8 cellular contexts compared by ENCODE assay signal in genomic region chr6:42099340-42100028, GRCh38. TPM values are rescaled to one million over a fixed set of nuclear protein-coding genes. Genes with fewer than 3 reads are reported as not detected.
DNase-seq lines count a peak whose midpoint lies in the region.

No MANE protein-coding gene starts in this region.

- H3K4me3 Mint-ChIP-seq in activated CD4-positive, alpha-beta memory T cell treated with anti-CD3 and anti-CD28 coated beads for 36 hours, result peak overlapping the region; percentile 53
- H3K4me3 Mint-ChIP-seq in stimulated activated naive CD8-positive, alpha-beta T cell treated with anti-CD3 and anti-CD28 coated beads, Interleukin-15, Interleukin-2, amounts not matched to agents 100 ng/mL and 50 ng/mL, for 24 hours, result peak overlapping the region; percentile 54

- peak overlapping the region; percentile 98 for H3K27ac Mint-ChIP-seq in activated CD4-positive, alpha-beta memory T cell treated with anti-CD3 and anti-CD28 coated beads for 36 hours
- peak overlapping the region; percentile 94 for H3K27ac Mint-ChIP-seq in stimulated activated naive CD8-positive, alpha-beta T cell treated with anti-CD3 and anti-CD28 coated beads, Interleukin-15, Interleukin-2, amounts not matched to agents 100 ng/mL and 50 ng/mL, for 24 hours

- POLR2A ChIA-PET in activated CD4-positive, alpha-beta memory T cell treated with anti-CD3 and anti-CD28 coated beads for 36 hours (lab: Charles Lee), result interaction anchor here (0.8 kb wide), 1 partner anchor 103 kb away, joined by 3 read pairs; no protein-coding TSS in a partner anchor

- no peaks in the 10 kb centered on the region for H3K9me3 Mint-ChIP-seq in activated CD4-positive, alpha-beta memory T cell treated with anti-CD3 and anti-CD28 coated beads for 36 hours
- no peaks in the 10 kb centered on the region for H3K9me3 Mint-ChIP-seq in stimulated activated naive CD8-positive, alpha-beta T cell treated with anti-CD3 and anti-CD28 coated beads, Interleukin-15, Interleukin-2, amounts not matched to agents 100 ng/mL and 50 ng/mL, for 24 hours

- no peaks in the 10 kb centered on the region for H3K36me3 Mint-ChIP-seq in activated CD4-positive, alpha-beta memory T cell treated with anti-CD3 and anti-CD28 coated beads for 36 hours
- H3K36me3 Mint-ChIP-seq in stimulated activated naive CD8-positive, alpha-beta T cell treated with anti-CD3 and anti-CD28 coated beads, Interleukin-15, Interleukin-2, amounts not matched to agents 100 ng/mL and 50 ng/mL, for 24 hours (ENCODE audit: low read depth), result no peaks in the 10 kb centered on the region

- CTCF ChIA-PET in activated CD4-positive, alpha-beta memory T cell treated with anti-CD3 and anti-CD28 coated beads for 36 hours (lab: Charles Lee), result interaction anchor here (1.0 to 2.0 kb wide), 6 partner anchors 23 to 464 kb away, joined by 3 to 7 read pairs (median 3); partner anchors contain the start of genes TOMM6 and UBR2

- intact Hi-C loops in activated CD4-positive, alpha-beta memory T cell treated with anti-CD3 and anti-CD28 coated beads for 36 hours (cut with micrococcal nuclease), result loop anchor here (1.0 to 5.0 kb wide), 4 partner anchors 24 to 463 kb away; partner anchors contain the start of genes TAF8 and UBR2

- no peaks in the 10 kb centered on the region for H3K27me3 Mint-ChIP-seq in activated CD4-positive, alpha-beta memory T cell treated with anti-CD3 and anti-CD28 coated beads for 36 hours
- H3K27me3 Mint-ChIP-seq in stimulated activated naive CD8-positive, alpha-beta T cell treated with anti-CD3 and anti-CD28 coated beads, Interleukin-15, Interleukin-2, amounts not matched to agents 100 ng/mL and 50 ng/mL, for 24 hours, result no peaks in the 10 kb centered on the region

- peaks cover 55% of the 10 kb centered on the region for H3K4me1 Mint-ChIP-seq in activated CD4-positive, alpha-beta memory T cell treated with anti-CD3 and anti-CD28 coated beads for 36 hours (ENCODE audit: low read depth)
- peaks cover 36% of the 10 kb centered on the region for H3K4me1 Mint-ChIP-seq in stimulated activated naive CD8-positive, alpha-beta T cell treated with anti-CD3 and anti-CD28 coated beads, Interleukin-15, Interleukin-2, amounts not matched to agents 100 ng/mL and 50 ng/mL, for 24 hours (ENCODE audit: low read depth)

- peak; percentile 40 to 59 for DNase-seq in activated CD4-positive, alpha-beta T cell treated with anti-CD3 and anti-CD28 coated beads, Interleukin-2, amount 50 U/mL, for 48 hours
- no peak for DNase-seq in activated CD4-positive, alpha-beta T cell treated with anti-CD3 and anti-CD28 coated beads for 4 hours
- DNase-seq in activated CD4-positive, alpha-beta memory T cell treated with anti-CD3 and anti-CD28 coated beads for 36 hours, result peak; percentile 70
- DNase-seq in iris pigment epithelial cell (ENCODE audit: low read depth), result peak; percentile 83
- DNase-seq in OCI-M2 (lab: John Stamatoyannopoulos, UW; ENCODE audit: unreplicated experiment), result no peak
- no peak for DNase-seq in medulla oblongata (ENCODE audit: extremely low spot score)
- DNase-seq in effector CD8-positive, alpha-beta T cell (lab: John Stamatoyannopoulos, UW), result no peak

RNA-seq across cellular contexts. Expression of gene C6orf132, which starts 42.9 kb away (rescaled TPM):
- under 1 TPM; 0.22 to 0.29 TPM for total RNA-seq in activated CD4-positive, alpha-beta memory T cell treated with anti-CD3 and anti-CD28 coated beads for 36 hours

RNA-seq across cellular contexts. Expression of gene TAF8, which starts 49.2 kb away (rescaled TPM):
- 10 to 100 TPM; 57.7 to 58.7 TPM for total RNA-seq in activated CD4-positive, alpha-beta memory T cell treated with anti-CD3 and anti-CD28 coated beads for 36 hours

Comparison
In these comparisons a context has a peak if more than half of its experiments do, and no peak if none do; other contexts are left out.
1. DNase-seq: peak in activated CD4-positive, alpha-beta T cell treated with anti-CD3 and anti-CD28 coated beads, Interleukin-2, amount 50 U/mL, for 48 hours (2 of 2), activated CD4-positive, alpha-beta memory T cell treated with anti-CD3 and anti-CD28 coated beads for 36 hours (single experiment) and iris pigment epithelial cell (single experiment); none in activated CD4-positive, alpha-beta T cell treated with anti-CD3 and anti-CD28 coated beads for 4 hours (0 of 2), OCI-M2 (single experiment), medulla oblongata (single experiment) and effector CD8-positive, alpha-beta T cell (single experiment).